ENCODE assay signal across 8 cellular contexts in genomic region chr9:40222801-40223200, GRCh38.
DNase-seq lines count a peak whose midpoint lies in the region; ATAC-seq and TF ChIP-seq lines count a peak whose summit lies in the region.
"Not testable (repeated sequence)": the region's sequence is repeated elsewhere in the genome, so short reads cannot be mapped to it uniquely, and the experiment has no call there.

No MANE protein-coding gene starts in this region.

- BruUV-seq in Calu3 (replicated peaks; lab: Mats Ljungman, UMichigan): not testable (repeated sequence)

- not testable (repeated sequence) for TF ChIP-seq CTCF in Calu3 (IDR thresholded peaks at IDR 0.05; ENCODE audit: unreplicated experiment); WERI-Rb-1 (IDR thresholded peaks at IDR 0.05; ENCODE audit: low read depth, low read length); mucosa of descending colon (IDR thresholded peaks at IDR 0.05)
- TF ChIP-seq CTCF in dorsolateral prefrontal cortex (IDR thresholded peaks at IDR 0.05 in 54 of 56, conservative IDR thresholded peaks at IDR 0.05 in 2 of 56; ENCODE audit: low read depth in 1 of 56, partially characterized antibody in 56 of 56): peak in 20 of 56 donors; percentile 9 to 60 (median 28)

- DNase-seq in Calu3 (peak; percentile 79), WERI-Rb-1 (peak; percentile 62), dorsolateral prefrontal cortex (peak in 6 of 10 donors; percentile 4 to 64 (median 47)), right cardiac atrium (peak in 2 of 3 donors; percentile 67 to 80), mucosa of descending colon (peak; percentile 47 to 78 (median 50))
- DNase-seq in activated naive CD8-positive, alpha-beta T cell treated with anti-CD3 and anti-CD28 coated beads, Interleukin-2, amount 10 ng/mL, durations not matched to agents 7 days and 5 days: peak; percentile 62

- peak overlapping the region; percentile 27 for H3K4me3 ChIP-seq in WERI-Rb-1 (ENCODE audit: low read depth, low read length)
- H3K4me3 ChIP-seq in dorsolateral prefrontal cortex: peak overlapping the region in 38 of 59 donors; percentile 14 to 64 (median 42)
- H3K4me3 ChIP-seq in right cardiac atrium (ENCODE audit: low read length); mucosa of descending colon: not testable (repeated sequence)

- H3K4me1 ChIP-seq in right cardiac atrium (ENCODE audit: control insufficient read depth, insufficient read depth, low read length); mucosa of descending colon (ENCODE audit: low read depth): not testable (repeated sequence)

- H3K27ac Mint-ChIP-seq in Calu3 (ENCODE audit: unreplicated experiment); activated naive CD8-positive, alpha-beta T cell treated with anti-CD3 and anti-CD28 coated beads, Interleukin-2, amount 10 ng/mL, durations not matched to agents 7 days and 5 days; stimulated activated memory B cell treated with anti-CD40 and anti-IgM and Interleukin-4, amounts not matched to agents 10 μg/mL and 1 μg/mL and 100 μg/mL, for 72 hours: not testable (repeated sequence)

- H3K4me3 Mint-ChIP-seq in Calu3 (ENCODE audit: low read depth, unreplicated experiment): peak overlapping the region; percentile 76
- peak overlapping the region; percentile 40 for H3K4me3 Mint-ChIP-seq in activated naive CD8-positive, alpha-beta T cell treated with anti-CD3 and anti-CD28 coated beads, Interleukin-2, amount 10 ng/mL, durations not matched to agents 7 days and 5 days
- peak overlapping the region; percentile 70 for H3K4me3 Mint-ChIP-seq in stimulated activated memory B cell treated with anti-CD40 and anti-IgM and Interleukin-4, amounts not matched to agents 10 μg/mL and 1 μg/mL and 100 μg/mL, for 72 hours

- not testable (repeated sequence) for H3K27ac ChIP-seq in WERI-Rb-1; dorsolateral prefrontal cortex; right cardiac atrium (ENCODE audit: low read length)

- H3K27me3 Mint-ChIP-seq in Calu3 (ENCODE audit: unreplicated experiment); activated naive CD8-positive, alpha-beta T cell treated with anti-CD3 and anti-CD28 coated beads, Interleukin-2, amount 10 ng/mL, durations not matched to agents 7 days and 5 days; stimulated activated memory B cell treated with anti-CD40 and anti-IgM and Interleukin-4, amounts not matched to agents 10 μg/mL and 1 μg/mL and 100 μg/mL, for 72 hours: not testable (repeated sequence)

- not testable (repeated sequence) for H3K36me3 ChIP-seq in WERI-Rb-1; mucosa of descending colon (ENCODE audit: low read depth)

- H3K36me3 Mint-ChIP-seq in Calu3 (ENCODE audit: insufficient read depth, unreplicated experiment); activated naive CD8-positive, alpha-beta T cell treated with anti-CD3 and anti-CD28 coated beads, Interleukin-2, amount 10 ng/mL, durations not matched to agents 7 days and 5 days; stimulated activated memory B cell treated with anti-CD40 and anti-IgM and Interleukin-4, amounts not matched to agents 10 μg/mL and 1 μg/mL and 100 μg/mL, for 72 hours: not testable (repeated sequence)

- H3K9me3 Mint-ChIP-seq in Calu3 (ENCODE audit: low read depth, unreplicated experiment); activated naive CD8-positive, alpha-beta T cell treated with anti-CD3 and anti-CD28 coated beads, Interleukin-2, amount 10 ng/mL, durations not matched to agents 7 days and 5 days; stimulated activated memory B cell treated with anti-CD40 and anti-IgM and Interleukin-4, amounts not matched to agents 10 μg/mL and 1 μg/mL and 100 μg/mL, for 72 hours: not testable (repeated sequence)

- WGBS in right cardiac atrium: under 1% methylated on average over 26 of the region's 34 CpGs

- not testable (repeated sequence) for H3K27me3 ChIP-seq in WERI-Rb-1 (ENCODE audit: insufficient read depth, low read depth, severe bottlenecking); dorsolateral prefrontal cortex; right cardiac atrium (ENCODE audit: control insufficient read depth, insufficient read depth)

- not testable (repeated sequence) for H3K4me1 Mint-ChIP-seq in Calu3 (ENCODE audit: low read depth, unreplicated experiment); activated naive CD8-positive, alpha-beta T cell treated with anti-CD3 and anti-CD28 coated beads, Interleukin-2, amount 10 ng/mL, durations not matched to agents 7 days and 5 days; stimulated activated memory B cell treated with anti-CD40 and anti-IgM and Interleukin-4, amounts not matched to agents 10 μg/mL and 1 μg/mL and 100 μg/mL, for 72 hours

- CTCF ChIA-PET in Calu3 (lab: Charles Lee): not testable (repeated sequence)

- not testable (repeated sequence) for H3K9me3 ChIP-seq in WERI-Rb-1 (ENCODE audit: severe bottlenecking); right cardiac atrium (ENCODE audit: control insufficient read depth, low read length); mucosa of descending colon

- intact Hi-C loops in Calu3 (cut with micrococcal nuclease; ENCODE audit: unreplicated experiment); dorsolateral prefrontal cortex (cut with DNase I); right cardiac atrium (cut with DNase I); mucosa of descending colon (cut with DNase I, micrococcal nuclease): not testable (repeated sequence)

- ATAC-seq in HG03571 (IDR thresholded peaks at IDR 0.05; ENCODE audit: unreplicated experiment) (peak; percentile 55), mucosa of descending colon (peak; percentile 72)
- not testable (repeated sequence) for ATAC-seq in activated naive CD8-positive, alpha-beta T cell treated with anti-CD3 and anti-CD28 coated beads, Interleukin-2, amount 10 ng/mL, durations not matched to agents 7 days and 5 days (ENCODE audit: low read depth); right cardiac atrium; stimulated activated memory B cell treated with anti-CD40 and anti-IgM and Interleukin-4, amounts not matched to agents 10 μg/mL and 1 μg/mL and 100 μg/mL, for 72 hours

- POLR2A ChIA-PET in activated naive CD8-positive, alpha-beta T cell treated with anti-CD3 and anti-CD28 coated beads, Interleukin-2, amount 10 ng/mL, durations not matched to agents 7 days and 5 days (lab: Charles Lee): not testable (repeated sequence)
